ENCODE assay signal across 18 cellular contexts in genomic region chr1:202268817-202269216, GRCh38.
"Had no signal": no experiment of that assay in that cellular context is flagged by ENCODE, and none has a peak within 500 bp of the region (broad histone marks: within the 10 kb centered on the region; RNA-seq: fewer than 3 reads in every experiment).

No MANE protein-coding gene starts in this region.

- H3K4me3 ChIP-seq: lung, right atrium auricular region, sigmoid colon, skin epidermis, suprapubic skin, thyroid gland, upper lobe of right lung had no signal

- H3K27ac Mint-ChIP-seq: dendritic cell treated with granulocyte-macrophage colony-stimulating factor and Interleukin-4, amounts not matched to agents 40 ng/mL and 50 ng/mL, for 4 days; naive B cell; nephron progenitor cell had no signal

- H3K9me3 Mint-ChIP-seq: dendritic cell treated with granulocyte-macrophage colony-stimulating factor and Interleukin-4, amounts not matched to agents 40 ng/mL and 50 ng/mL, for 4 days; nephron progenitor cell had no signal

- ATAC-seq: foreskin keratinocyte, left colon, left ventricle myocardium superior, upper lobe of right lung had no signal

- H3K4me1 ChIP-seq: foreskin keratinocyte, right atrium auricular region, sigmoid colon, suprapubic skin, upper lobe of right lung had no signal

- H3K4me3 Mint-ChIP-seq: dendritic cell treated with granulocyte-macrophage colony-stimulating factor and Interleukin-4, amounts not matched to agents 40 ng/mL and 50 ng/mL, for 4 days; nephron progenitor cell had no signal

- H3K4me1 Mint-ChIP-seq: naive B cell had no signal

- H3K9me3 ChIP-seq: right atrium auricular region, sigmoid colon, suprapubic skin, thyroid gland, upper lobe of right lung had no signal

- H3K27ac ChIP-seq: foreskin keratinocyte, right atrium auricular region, sigmoid colon, suprapubic skin, thyroid gland, upper lobe of right lung had no signal

- H3K36me3 ChIP-seq: right atrium auricular region, sigmoid colon, suprapubic skin, thyroid gland, upper lobe of right lung had no signal

- DNase-seq: cerebellar nuclear complex; erythroblast; left colon; left ventricle myocardium superior; mesenchymal stem cell; naive B cell; nephron progenitor cell; sigmoid colon; stimulated activated CD4-positive, alpha-beta T cell treated with anti-CD3 and anti-CD28 coated beads, Interleukin-12 subunit alpha, Interleukin-12 subunit beta, amount 100 ng/mL, for 4 hours; stimulated activated naive CD4-positive, alpha-beta T cell treated with Interleukin-2 at 50 U/mL for 16 hours; thyroid gland; upper lobe of right lung had no signal

- H3K27me3 ChIP-seq: right atrium auricular region, thyroid gland had no signal
